ENCODE assay signal across 17 cellular contexts in genomic region chr7:111531993-111532392, GRCh38. TPM values are rescaled to one million over a fixed set of nuclear protein-coding genes. Genes with fewer than 3 reads are reported as not detected.
DNase-seq lines count a peak whose midpoint lies in the region; ATAC-seq and TF ChIP-seq lines count a peak whose summit lies in the region.
"Had no signal": no experiment of that assay in that cellular context is flagged by ENCODE, and none has a peak within 500 bp of the region (broad histone marks: within the 10 kb centered on the region; RNA-seq: fewer than 3 reads in every experiment).

No MANE protein-coding gene starts in this region.

- peak; percentile 13 for DNase-seq in activated CD4-positive, alpha-beta T cell treated with anti-CD3 and anti-CD28 coated beads for 36 hours
- no peak for DNase-seq in activated CD4-positive, alpha-beta T cell treated with anti-CD3 and anti-CD28 coated beads, Interleukin-2, amount 10 ng/mL, durations not matched to agents 24 days and 14 days
- DNase-seq in OCI-M1 (lab: John Stamatoyannopoulos, UW) (peak; percentile 49), fibroblast of pulmonary artery (ENCODE audit: low read depth) (peak; percentile 47), H7 (no peak), GM23338 (ENCODE audit: low spot score) (no peak), DMS153 (lab: John Stamatoyannopoulos, UW) (no peak)
- DNase-seq: activated CD4-positive, alpha-beta T cell treated with anti-CD3 and anti-CD28 coated beads, Interleukin-2, amount 50 U/mL, for 48 hours; amniotic stem cell; cortex of kidney; IMR-90; kidney; SHP77; T-helper 9 cell had no signal

- no peaks in the 10 kb centered on the region for H3K9me2 ChIP-seq in GM23338 (ENCODE audit: insufficient read depth)

- intact Hi-C loops in activated CD4-positive, alpha-beta T cell treated with anti-CD3 and anti-CD28 coated beads for 36 hours (cut with DNase I, micrococcal nuclease) = no loop called here
- intact Hi-C loops in activated CD4-positive, alpha-beta T cell treated with anti-CD3 and anti-CD28 coated beads, Interleukin-2, amount 10 ng/mL, durations not matched to agents 24 days and 14 days (cut with micrococcal nuclease) = no loop called here

- CTCF ChIA-PET in activated CD4-positive, alpha-beta T cell treated with anti-CD3 and anti-CD28 coated beads for 36 hours (lab: Charles Lee) = interaction anchor here (0.6 kb wide), 1 partner anchor 689 kb away, joined by 3 read pairs; no protein-coding TSS in a partner anchor

- H3F3A ChIP-seq in GM23338 (replicated peaks; ENCODE audit: low read depth) = no peaks in the 10 kb centered on the region

- POLR2A ChIA-PET in activated CD4-positive, alpha-beta T cell treated with anti-CD3 and anti-CD28 coated beads for 36 hours (lab: Charles Lee) = no interaction called here

- no peaks in the 10 kb centered on the region for H3K27me3 Mint-ChIP-seq in activated CD4-positive, alpha-beta T cell treated with anti-CD3 and anti-CD28 coated beads for 36 hours
- H3K27me3 Mint-ChIP-seq in activated CD4-positive, alpha-beta T cell treated with anti-CD3 and anti-CD28 coated beads, Interleukin-2, amount 10 ng/mL, durations not matched to agents 24 days and 14 days = no peaks in the 10 kb centered on the region
- no peaks in the 10 kb centered on the region for H3K27me3 Mint-ChIP-seq in stimulated activated memory B cell treated with anti-CD40 and anti-IgM and Interleukin-4, amounts not matched to agents 10 μg/mL and 1 μg/mL and 100 μg/mL, for 72 hours
- H3K27me3 Mint-ChIP-seq in GM23338 (ENCODE audit: insufficient read depth, low read depth, poor library complexity) = no peaks in the 10 kb centered on the region

- ATAC-seq in activated CD4-positive, alpha-beta T cell treated with anti-CD3 and anti-CD28 coated beads for 36 hours = no peak
- ATAC-seq in stimulated activated memory B cell treated with anti-CD40 and anti-IgM and Interleukin-4, amounts not matched to agents 10 μg/mL and 1 μg/mL and 100 μg/mL, for 72 hours = peak; percentile 63
- ATAC-seq in GM23338 = no peak

- TF ChIP-seq CTCF in fibroblast of pulmonary artery (IDR thresholded peaks at IDR 0.05; ENCODE audit: low read length, missing control alignments) = no peak
- TF ChIP-seq CTCF in GM23338 (conservative IDR thresholded peaks at IDR 0.05; ENCODE audit: low read depth in 2 of 2) = no peak

- H2AFZ ChIP-seq in GM23338 = no peak overlapping the region

- H3K4me1 Mint-ChIP-seq in activated CD4-positive, alpha-beta T cell treated with anti-CD3 and anti-CD28 coated beads for 36 hours = peaks cover 17% of the 10 kb centered on the region
- peaks cover 4% of the 10 kb centered on the region for H3K4me1 Mint-ChIP-seq in activated CD4-positive, alpha-beta T cell treated with anti-CD3 and anti-CD28 coated beads, Interleukin-2, amount 10 ng/mL, durations not matched to agents 24 days and 14 days
- H3K4me1 Mint-ChIP-seq in stimulated activated memory B cell treated with anti-CD40 and anti-IgM and Interleukin-4, amounts not matched to agents 10 μg/mL and 1 μg/mL and 100 μg/mL, for 72 hours = peaks cover 57% of the 10 kb centered on the region
- peaks cover 10% of the 10 kb centered on the region; the same call in 2 of the 3 replicates for H3K4me1 Mint-ChIP-seq in GM23338

- H3K27ac ChIP-seq in GM23338 (ENCODE audit: low read depth) = no peak overlapping the region
- H3K27ac ChIP-seq: epithelial cell of prostate, skin epidermis had no signal

- no peaks in the 10 kb centered on the region for H3K9me3 Mint-ChIP-seq in activated CD4-positive, alpha-beta T cell treated with anti-CD3 and anti-CD28 coated beads for 36 hours (ENCODE audit: low read depth)
- H3K9me3 Mint-ChIP-seq in activated CD4-positive, alpha-beta T cell treated with anti-CD3 and anti-CD28 coated beads, Interleukin-2, amount 10 ng/mL, durations not matched to agents 24 days and 14 days = no peaks in the 10 kb centered on the region
- H3K9me3 Mint-ChIP-seq in stimulated activated memory B cell treated with anti-CD40 and anti-IgM and Interleukin-4, amounts not matched to agents 10 μg/mL and 1 μg/mL and 100 μg/mL, for 72 hours = no peaks in the 10 kb centered on the region
- H3K9me3 Mint-ChIP-seq in GM23338 = no peaks in the 10 kb centered on the region

- H3K79me2 ChIP-seq in GM23338 (replicated peaks; ENCODE audit: insufficient read depth) = no peaks in the 10 kb centered on the region

- H3K4me1 ChIP-seq in GM23338 (ENCODE audit: insufficient read depth) = peaks cover 5% of the 10 kb centered on the region; the same call in 1 of the 2 replicates

- H3K4me3 ChIP-seq in fibroblast of pulmonary artery (replicated peaks; ENCODE audit: low read depth, low read length) (no peak overlapping the region), H7 (ENCODE audit: insufficient read depth, low read depth, low read length) (no peak overlapping the region), GM23338 (no peak overlapping the region)
- H3K4me3 ChIP-seq: skin epidermis had no signal

- H3K36me3 ChIP-seq in H7 (replicated peaks; ENCODE audit: control insufficient read depth, insufficient read depth, low read length) = no peaks in the 10 kb centered on the region
- H3K36me3 ChIP-seq in GM23338 (ENCODE audit: insufficient read depth) = no peaks in the 10 kb centered on the region

- no peak overlapping the region for H3K27ac Mint-ChIP-seq in activated CD4-positive, alpha-beta T cell treated with anti-CD3 and anti-CD28 coated beads for 36 hours
- no peak overlapping the region for H3K27ac Mint-ChIP-seq in activated CD4-positive, alpha-beta T cell treated with anti-CD3 and anti-CD28 coated beads, Interleukin-2, amount 10 ng/mL, durations not matched to agents 24 days and 14 days
- peak overlapping the region; percentile 49 for H3K27ac Mint-ChIP-seq in stimulated activated memory B cell treated with anti-CD40 and anti-IgM and Interleukin-4, amounts not matched to agents 10 μg/mL and 1 μg/mL and 100 μg/mL, for 72 hours
- H3K27ac Mint-ChIP-seq in GM23338 = no peak overlapping the region

- peaks cover 10% of the 10 kb centered on the region for H3K36me3 Mint-ChIP-seq in activated CD4-positive, alpha-beta T cell treated with anti-CD3 and anti-CD28 coated beads for 36 hours (ENCODE audit: low read depth)
- H3K36me3 Mint-ChIP-seq in activated CD4-positive, alpha-beta T cell treated with anti-CD3 and anti-CD28 coated beads, Interleukin-2, amount 10 ng/mL, durations not matched to agents 24 days and 14 days (ENCODE audit: low read depth) = no peaks in the 10 kb centered on the region
- peaks cover 10% of the 10 kb centered on the region for H3K36me3 Mint-ChIP-seq in stimulated activated memory B cell treated with anti-CD40 and anti-IgM and Interleukin-4, amounts not matched to agents 10 μg/mL and 1 μg/mL and 100 μg/mL, for 72 hours
- H3K36me3 Mint-ChIP-seq in GM23338 (ENCODE audit: low read depth) = no peaks in the 10 kb centered on the region

- no peaks in the 10 kb centered on the region; the same call in 1 of the 2 replicates for H4K20me1 ChIP-seq in GM23338 (replicated peaks; ENCODE audit: insufficient read depth)

- H3K4me3 Mint-ChIP-seq in activated CD4-positive, alpha-beta T cell treated with anti-CD3 and anti-CD28 coated beads for 36 hours = no peak overlapping the region
- no peak overlapping the region for H3K4me3 Mint-ChIP-seq in activated CD4-positive, alpha-beta T cell treated with anti-CD3 and anti-CD28 coated beads, Interleukin-2, amount 10 ng/mL, durations not matched to agents 24 days and 14 days
- no peak overlapping the region for H3K4me3 Mint-ChIP-seq in stimulated activated memory B cell treated with anti-CD40 and anti-IgM and Interleukin-4, amounts not matched to agents 10 μg/mL and 1 μg/mL and 100 μg/mL, for 72 hours
- no peak overlapping the region for H3K4me3 Mint-ChIP-seq in GM23338

- no peak overlapping the region for H3K4me2 ChIP-seq in GM23338

- no peaks in the 10 kb centered on the region for H3K27me3 ChIP-seq in H7 (ENCODE audit: control insufficient read depth, insufficient read depth, low read length)
- H3K27me3 ChIP-seq in GM23338 (ENCODE audit: insufficient read depth) = no peaks in the 10 kb centered on the region

TF ChIP-seq in GM23338, 12 proteins besides CTCF, POLR2A, EP300 and RAD21 (continues in another document):
- no peak for TF ChIP-seq CREB1 (CRISPR knock-in tag; IDR thresholded peaks at IDR 0.05; ENCODE audit: low read depth)
- TF ChIP-seq STAT1 (IDR thresholded peaks at IDR 0.05; ENCODE audit: unreplicated experiment) = no peak
- no peak for TF ChIP-seq ETS1 (IDR thresholded peaks at IDR 0.05)

RNA-seq across cellular contexts. Expression of gene IMMP2L, which starts 30.3 kb away (rescaled TPM):
- total RNA-seq in activated CD4-positive, alpha-beta T cell treated with anti-CD3 and anti-CD28 coated beads for 36 hours = 10 to 100 TPM; 15.8 to 25.8 TPM
- 13.8 and 16.7 TPM in 2 replicates for total RNA-seq in activated CD4-positive, alpha-beta T cell treated with anti-CD3 and anti-CD28 coated beads, Interleukin-2, amount 10 ng/mL, durations not matched to agents 24 days and 14 days
- total RNA-seq in H7 (2014; rRNA removed; shearing (Covaris generic)) = 9.2 and 11.3 TPM in 2 replicates
- 7.3 and 7.7 TPM in 2 replicates for total RNA-seq in GM23338 (2014; rRNA removed; shearing (Covaris generic))
- polyA plus RNA-seq in GM23338 (2016; fragmentation: Nextera tagmentation; extraction: Ambion mirVana) = 14.0 and 17.3 TPM in 2 replicates

Comparison
In these comparisons a context has a peak if more than half of its experiments do, and no peak if none do; other contexts are left out.
1. DNase-seq: peak in activated CD4-positive, alpha-beta T cell treated with anti-CD3 and anti-CD28 coated beads for 36 hours (single experiment), OCI-M1 (single experiment) and fibroblast of pulmonary artery (single experiment); none in activated CD4-positive, alpha-beta T cell treated with anti-CD3 and anti-CD28 coated beads, Interleukin-2, amount 10 ng/mL, durations not matched to agents 24 days and 14 days (single experiment), H7 (single experiment), GM23338 (single experiment) and DMS153 (single experiment).